ENCODE assay signal across 1 cellular context in genomic region chr9:93431498-93432105, GRCh38.
TF ChIP-seq lines count a peak whose summit lies in the region.

No MANE protein-coding gene starts in this region.

TF ChIP-seq in WTC11, 78 proteins besides CTCF, POLR2A, EP300 and RAD21 (continued from another document):
- TF ChIP-seq ATF6 (CRISPR knock-in tag; IDR thresholded peaks at IDR 0.05) (no peak), ESRRA (CRISPR knock-in tag; IDR thresholded peaks at IDR 0.05; ENCODE audit: borderline replicate concordance) (no peak), CBFB (CRISPR knock-in tag; IDR thresholded peaks at IDR 0.05; ENCODE audit: low read depth) (no peak)
